In the genomic region with DNA sequence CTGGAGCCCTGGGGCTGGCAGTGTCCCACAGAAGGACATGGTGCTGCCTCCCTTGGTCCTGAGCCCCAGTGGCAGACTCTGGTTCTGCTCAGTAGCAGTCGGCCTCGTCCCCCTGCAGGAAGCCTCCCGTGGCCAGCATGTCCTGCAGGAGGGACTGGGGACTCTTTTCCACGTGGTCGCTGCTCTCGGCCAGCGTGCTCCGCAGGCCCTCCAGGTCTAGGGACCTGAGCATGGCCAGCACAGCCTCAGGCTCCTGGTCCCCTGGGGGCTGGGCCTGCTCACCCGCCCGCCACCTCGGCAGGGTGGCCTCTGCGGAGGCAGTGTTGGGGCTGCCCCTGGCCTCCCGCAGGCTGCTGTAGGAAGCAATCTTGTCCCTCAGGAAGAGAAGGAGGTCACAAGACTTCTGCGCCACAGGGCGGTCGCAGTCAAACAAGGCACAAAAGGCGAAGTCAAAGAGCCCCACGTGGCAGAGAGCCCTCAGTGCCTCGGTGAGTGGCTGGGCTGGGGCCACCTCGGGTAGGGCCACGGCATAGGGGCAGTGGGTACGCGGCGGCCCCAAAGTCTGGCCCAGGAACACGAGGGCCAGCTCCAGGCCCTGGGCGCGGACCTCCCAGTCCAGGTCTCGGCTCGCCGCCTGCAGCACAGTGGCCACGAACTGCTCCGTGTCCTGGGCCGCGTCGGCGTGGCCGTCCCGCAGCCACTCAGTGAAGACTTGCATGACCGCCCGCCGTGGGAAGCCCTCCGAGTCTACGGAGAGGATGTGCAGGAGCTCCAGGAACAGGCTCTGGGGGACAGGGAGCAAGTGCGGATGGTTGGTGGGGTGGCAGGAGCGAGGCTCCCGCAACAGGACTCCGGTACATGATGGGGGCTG, we compare ENCODE assay signal across 1 cellular context.
TF ChIP-seq lines count a peak whose summit lies in the region.

No MANE protein-coding gene starts in this region.

TF ChIP-seq in SK-N-SH, 30 proteins besides CTCF, POLR2A, EP300 and RAD21 (continued from another document):
- TF ChIP-seq, protein P1, sequence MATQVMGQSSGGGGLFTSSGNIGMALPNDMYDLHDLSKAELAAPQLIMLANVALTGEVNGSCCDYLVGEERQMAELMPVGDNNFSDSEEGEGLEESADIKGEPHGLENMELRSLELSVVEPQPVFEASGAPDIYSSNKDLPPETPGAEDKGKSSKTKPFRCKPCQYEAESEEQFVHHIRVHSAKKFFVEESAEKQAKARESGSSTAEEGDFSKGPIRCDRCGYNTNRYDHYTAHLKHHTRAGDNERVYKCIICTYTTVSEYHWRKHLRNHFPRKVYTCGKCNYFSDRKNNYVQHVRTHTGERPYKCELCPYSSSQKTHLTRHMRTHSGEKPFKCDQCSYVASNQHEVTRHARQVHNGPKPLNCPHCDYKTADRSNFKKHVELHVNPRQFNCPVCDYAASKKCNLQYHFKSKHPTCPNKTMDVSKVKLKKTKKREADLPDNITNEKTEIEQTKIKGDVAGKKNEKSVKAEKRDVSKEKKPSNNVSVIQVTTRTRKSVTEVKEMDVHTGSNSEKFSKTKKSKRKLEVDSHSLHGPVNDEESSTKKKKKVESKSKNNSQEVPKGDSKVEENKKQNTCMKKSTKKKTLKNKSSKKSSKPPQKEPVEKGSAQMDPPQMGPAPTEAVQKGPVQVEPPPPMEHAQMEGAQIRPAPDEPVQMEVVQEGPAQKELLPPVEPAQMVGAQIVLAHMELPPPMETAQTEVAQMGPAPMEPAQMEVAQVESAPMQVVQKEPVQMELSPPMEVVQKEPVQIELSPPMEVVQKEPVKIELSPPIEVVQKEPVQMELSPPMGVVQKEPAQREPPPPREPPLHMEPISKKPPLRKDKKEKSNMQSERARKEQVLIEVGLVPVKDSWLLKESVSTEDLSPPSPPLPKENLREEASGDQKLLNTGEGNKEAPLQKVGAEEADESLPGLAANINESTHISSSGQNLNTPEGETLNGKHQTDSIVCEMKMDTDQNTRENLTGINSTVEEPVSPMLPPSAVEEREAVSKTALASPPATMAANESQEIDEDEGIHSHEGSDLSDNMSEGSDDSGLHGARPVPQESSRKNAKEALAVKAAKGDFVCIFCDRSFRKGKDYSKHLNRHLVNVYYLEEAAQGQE (IDR thresholded peaks at IDR 0.05; ENCODE audit: low read depth, low read length), result no peak
- TF ChIP-seq, protein P2, sequence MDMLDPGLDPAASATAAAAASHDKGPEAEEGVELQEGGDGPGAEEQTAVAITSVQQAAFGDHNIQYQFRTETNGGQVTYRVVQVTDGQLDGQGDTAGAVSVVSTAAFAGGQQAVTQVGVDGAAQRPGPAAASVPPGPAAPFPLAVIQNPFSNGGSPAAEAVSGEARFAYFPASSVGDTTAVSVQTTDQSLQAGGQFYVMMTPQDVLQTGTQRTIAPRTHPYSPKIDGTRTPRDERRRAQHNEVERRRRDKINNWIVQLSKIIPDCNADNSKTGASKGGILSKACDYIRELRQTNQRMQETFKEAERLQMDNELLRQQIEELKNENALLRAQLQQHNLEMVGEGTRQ (IDR thresholded peaks at IDR 0.05; ENCODE audit: borderline replicate concordance, low read depth, low read length), result no peak
- TF ChIP-seq MXI1 (IDR thresholded peaks at IDR 0.05; ENCODE audit: low read depth, low read length), result no peak
- no peak for TF ChIP-seq FOXM1 (IDR thresholded peaks at IDR 0.05; ENCODE audit: low read depth)
- TF ChIP-seq FOXJ3 (CRISPR knock-in tag; IDR thresholded peaks at IDR 0.05), result no peak
TF ChIP-seq in SK-N-SH: peak in this region for 0.
